8 cellular contexts compared by ENCODE assay signal in the genomic region with DNA sequence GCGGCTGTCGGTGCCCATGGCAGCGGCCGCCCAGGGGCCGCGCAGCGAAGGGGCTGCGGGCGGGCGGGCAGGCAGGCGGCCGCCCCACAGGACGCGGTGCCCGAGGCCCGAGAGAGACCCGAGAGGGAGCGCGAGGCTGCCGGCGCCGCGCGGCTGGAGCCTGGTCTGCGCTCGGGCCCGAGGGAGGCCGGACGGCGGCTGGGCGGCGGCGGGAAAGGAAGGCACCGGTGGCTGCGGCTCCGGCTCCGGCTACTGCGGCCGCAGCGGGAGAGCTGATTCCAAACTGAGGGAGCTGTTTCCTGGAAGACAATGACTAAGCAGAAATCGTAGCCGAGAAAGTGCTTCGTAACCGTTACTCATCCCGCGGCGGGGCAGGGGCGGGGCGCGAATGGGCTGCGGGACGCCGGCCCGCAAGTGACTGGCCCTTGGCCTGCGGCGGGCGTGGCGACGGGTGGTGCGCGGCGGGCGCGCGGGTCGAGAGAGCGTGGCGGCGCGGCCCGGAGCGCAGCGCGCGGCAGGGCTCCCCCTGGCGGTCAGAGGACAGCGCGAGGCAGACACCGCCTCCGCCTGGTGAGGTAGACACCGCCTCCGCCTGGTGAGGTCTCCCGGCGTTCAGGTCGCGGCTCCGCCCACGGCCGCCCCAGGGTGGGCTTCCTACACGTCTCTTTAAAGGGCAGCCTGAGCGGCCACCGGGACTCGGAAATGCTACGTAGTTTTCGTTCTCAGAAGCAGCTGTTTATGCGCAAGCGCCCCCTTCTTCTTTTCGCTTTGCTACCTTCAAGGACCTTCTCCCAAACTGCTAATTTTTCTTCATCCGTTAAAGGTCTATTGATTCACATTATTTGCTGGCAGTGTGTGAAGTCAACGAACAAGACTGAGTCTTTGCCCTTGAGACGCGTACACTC. TPM values are rescaled to one million over a fixed set of nuclear protein-coding genes. Genes with fewer than 3 reads are reported as not detected.
DNase-seq lines count a peak whose midpoint lies in the region; ATAC-seq and TF ChIP-seq lines count a peak whose summit lies in the region.

A gene with protein sequence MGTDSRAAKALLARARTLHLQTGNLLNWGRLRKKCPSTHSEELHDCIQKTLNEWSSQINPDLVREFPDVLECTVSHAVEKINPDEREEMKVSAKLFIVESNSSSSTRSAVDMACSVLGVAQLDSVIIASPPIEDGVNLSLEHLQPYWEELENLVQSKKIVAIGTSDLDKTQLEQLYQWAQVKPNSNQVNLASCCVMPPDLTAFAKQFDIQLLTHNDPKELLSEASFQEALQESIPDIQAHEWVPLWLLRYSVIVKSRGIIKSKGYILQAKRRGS (minus strand): TSS at position 285 of the 905 bp plus-strand sequence. CDS start 267 bp downstream, at position 18.

- peak within 1 kb of the TSS; percentile 44 for H3K27ac ChIP-seq in caudate nucleus (ENCODE audit: low read depth, low read length)
- peak within 1 kb of the TSS; percentile 64 to 97 (median 94) for H3K27ac ChIP-seq in spleen

- CTCF ChIA-PET in AG04449 (lab: Yijun Ruan, JAX) (interaction anchor here (0.6 to 2.6 kb wide), 43 partner anchors 9 to 433 kb away, joined by 3 to 49 read pairs (median 5); a partner anchor contains a TSS), WTC11 (lab: Charles Lee) (interaction anchor here (0.6 to 2.2 kb wide), 17 partner anchors 10 to 462 kb away, joined by 3 to 21 read pairs (median 4); a partner anchor contains a TSS)

- intact Hi-C loops in spleen (cut with DNase I; ENCODE audit: low total_unique reads) = no loop called here

- TF ChIP-seq CTCF in AG04449 (IDR thresholded peaks at IDR 0.05; ENCODE audit: insufficient read depth, low read length, missing control alignments) (peak; percentile 97), WTC11 (IDR thresholded peaks at IDR 0.05) (peak; percentile 86), spleen (IDR thresholded peaks at IDR 0.05 in 8 of 11, conservative IDR thresholded peaks at IDR 0.05 in 3 of 11) (peak; percentile 58 to 97 (median 96))

- H3K27me3 Mint-ChIP-seq in WTC11 (ENCODE audit: low read depth) = peaks cover 22% of the 10 kb centered on the region

- H3K9me3 Mint-ChIP-seq in WTC11 = no peaks in the 10 kb centered on the region

- H3K9me3 ChIP-seq in spleen = peaks cover 0 to 6% (median 2%) of the 10 kb centered on the region in 8 donors

- peak in 1 of 3 donors; percentile 42 for TF ChIP-seq POLR2A in spleen (IDR thresholded peaks at IDR 0.05)

- no peaks in the 10 kb centered on the region for H3K36me3 Mint-ChIP-seq in WTC11

- peak within 1 kb of the TSS; percentile 33; the same call in 1 of the 2 replicates for H3K27ac Mint-ChIP-seq in WTC11

- 0 to 1% (median 1%) methylated on average over 24 to 102 of the region's 102 CpGs for WGBS in spleen, 5 donors

- POLR2A ChIA-PET in AG04449 (lab: Yijun Ruan, JAX) (interaction anchor here (0.6 to 1.0 kb wide), 2 partner anchors 80 to 112 kb away, joined by 3 read pairs; no protein-coding TSS in a partner anchor), WTC11 (lab: Charles Lee) (interaction anchor here (2.1 kb wide), 1 partner anchor 30 kb away, joined by 8 read pairs; a partner anchor contains a TSS)

- H3K4me3 Mint-ChIP-seq in WTC11 = peak within 1 kb of the TSS; percentile 82

- peaks cover 27% of the 10 kb centered on the region for H3K4me1 Mint-ChIP-seq in WTC11

- no peaks in the 10 kb centered on the region for H3K27me3 ChIP-seq in spleen (replicated peaks in 1 of 7)

- peaks cover 9 to 51% (median 35%) of the 10 kb centered on the region in 6 donors for H3K4me1 ChIP-seq in spleen

- no peaks in the 10 kb centered on the region for H3K36me3 ChIP-seq in spleen

- H3K4me3 ChIP-seq in AG04449 (ENCODE audit: low read depth, low read length) (peak within 1 kb of the TSS; percentile 76), spleen (peak within 1 kb of the TSS; percentile 35 to 95 (median 87))

- ATAC-seq in GM18861 (IDR thresholded peaks at IDR 0.05; ENCODE audit: unreplicated experiment) (peak; percentile 87), HG03097 (IDR thresholded peaks at IDR 0.05; ENCODE audit: low FRiP score, unreplicated experiment) (peak; percentile 95), WTC11 (peak; percentile 93)

- DNase-seq in AG04449 (ENCODE audit: low read depth, low spot score) (peak; percentile 61), NCI-H2196 treated with DMSO at 0.1 percent for 48 hours (lab: John Stamatoyannopoulos, UW; ENCODE audit: unreplicated experiment) (peak; percentile 85), WTC11 (ENCODE audit: low spot score) (peak; percentile 93), caudate nucleus (lab: John Stamatoyannopoulos, UW) (peak in 60 of 61 donors; percentile 18 to 92 (median 80)), inferior parietal cortex (ENCODE audit: extremely low spot score) (peak; percentile 82), spleen (peak; percentile 99)

TF ChIP-seq in WTC11, 78 proteins besides CTCF, POLR2A, EP300 and RAD21 (continues in another document):
- TF ChIP-seq, protein P1, sequence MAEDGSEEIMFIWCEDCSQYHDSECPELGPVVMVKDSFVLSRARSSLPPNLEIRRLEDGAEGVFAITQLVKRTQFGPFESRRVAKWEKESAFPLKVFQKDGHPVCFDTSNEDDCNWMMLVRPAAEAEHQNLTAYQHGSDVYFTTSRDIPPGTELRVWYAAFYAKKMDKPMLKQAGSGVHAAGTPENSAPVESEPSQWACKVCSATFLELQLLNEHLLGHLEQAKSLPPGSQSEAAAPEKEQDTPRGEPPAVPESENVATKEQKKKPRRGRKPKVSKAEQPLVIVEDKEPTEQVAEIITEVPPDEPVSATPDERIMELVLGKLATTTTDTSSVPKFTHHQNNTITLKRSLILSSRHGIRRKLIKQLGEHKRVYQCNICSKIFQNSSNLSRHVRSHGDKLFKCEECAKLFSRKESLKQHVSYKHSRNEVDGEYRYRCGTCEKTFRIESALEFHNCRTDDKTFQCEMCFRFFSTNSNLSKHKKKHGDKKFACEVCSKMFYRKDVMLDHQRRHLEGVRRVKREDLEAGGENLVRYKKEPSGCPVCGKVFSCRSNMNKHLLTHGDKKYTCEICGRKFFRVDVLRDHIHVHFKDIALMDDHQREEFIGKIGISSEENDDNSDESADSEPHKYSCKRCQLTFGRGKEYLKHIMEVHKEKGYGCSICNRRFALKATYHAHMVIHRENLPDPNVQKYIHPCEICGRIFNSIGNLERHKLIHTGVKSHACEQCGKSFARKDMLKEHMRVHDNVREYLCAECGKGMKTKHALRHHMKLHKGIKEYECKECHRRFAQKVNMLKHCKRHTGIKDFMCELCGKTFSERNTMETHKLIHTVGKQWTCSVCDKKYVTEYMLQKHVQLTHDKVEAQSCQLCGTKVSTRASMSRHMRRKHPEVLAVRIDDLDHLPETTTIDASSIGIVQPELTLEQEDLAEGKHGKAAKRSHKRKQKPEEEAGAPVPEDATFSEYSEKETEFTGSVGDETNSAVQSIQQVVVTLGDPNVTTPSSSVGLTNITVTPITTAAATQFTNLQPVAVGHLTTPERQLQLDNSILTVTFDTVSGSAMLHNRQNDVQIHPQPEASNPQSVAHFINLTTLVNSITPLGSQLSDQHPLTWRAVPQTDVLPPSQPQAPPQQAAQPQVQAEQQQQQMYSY (CRISPR knock-in tag; IDR thresholded peaks at IDR 0.05) = no peak
- TF ChIP-seq, protein P2, sequence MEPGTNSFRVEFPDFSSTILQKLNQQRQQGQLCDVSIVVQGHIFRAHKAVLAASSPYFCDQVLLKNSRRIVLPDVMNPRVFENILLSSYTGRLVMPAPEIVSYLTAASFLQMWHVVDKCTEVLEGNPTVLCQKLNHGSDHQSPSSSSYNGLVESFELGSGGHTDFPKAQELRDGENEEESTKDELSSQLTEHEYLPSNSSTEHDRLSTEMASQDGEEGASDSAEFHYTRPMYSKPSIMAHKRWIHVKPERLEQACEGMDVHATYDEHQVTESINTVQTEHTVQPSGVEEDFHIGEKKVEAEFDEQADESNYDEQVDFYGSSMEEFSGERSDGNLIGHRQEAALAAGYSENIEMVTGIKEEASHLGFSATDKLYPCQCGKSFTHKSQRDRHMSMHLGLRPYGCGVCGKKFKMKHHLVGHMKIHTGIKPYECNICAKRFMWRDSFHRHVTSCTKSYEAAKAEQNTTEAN (CRISPR knock-in tag; IDR thresholded peaks at IDR 0.05) = no peak
- TF ChIP-seq FOXJ3 (CRISPR knock-in tag; IDR thresholded peaks at IDR 0.05; ENCODE audit: borderline replicate concordance) (no peak), MXD4 (CRISPR knock-in tag; IDR thresholded peaks at IDR 0.05; ENCODE audit: borderline replicate concordance) (no peak), EMX1 (CRISPR knock-in tag; IDR thresholded peaks at IDR 0.05) (no peak), ZNF423 (CRISPR knock-in tag; IDR thresholded peaks at IDR 0.05) (peak; percentile 98), TCF7 (CRISPR knock-in tag; IDR thresholded peaks at IDR 0.05; ENCODE audit: low read depth) (0 out of 2 replicates have a peak, but pooled peaks have one; percentile 13), GTF2I (CRISPR knock-in tag; conservative IDR thresholded peaks at IDR 0.05) (no peak), SMAD3 (CRISPR knock-in tag; IDR thresholded peaks at IDR 0.05; ENCODE audit: borderline replicate concordance) (0 out of 2 replicates have a peak, but pooled peaks have one; percentile 43), GABPB1 (CRISPR knock-in tag; IDR thresholded peaks at IDR 0.05) (peak; percentile 66; the same call in 1 of the 2 replicates), ZBTB21 (CRISPR knock-in tag; IDR thresholded peaks at IDR 0.05; ENCODE audit: borderline replicate concordance) (no peak), ZNF317 (CRISPR knock-in tag; IDR thresholded peaks at IDR 0.05; ENCODE audit: borderline replicate concordance, low read depth) (no peak), NFYB (CRISPR knock-in tag; conservative IDR thresholded peaks at IDR 0.05; ENCODE audit: low read depth) (no peak)
- TF ChIP-seq, protein P3, sequence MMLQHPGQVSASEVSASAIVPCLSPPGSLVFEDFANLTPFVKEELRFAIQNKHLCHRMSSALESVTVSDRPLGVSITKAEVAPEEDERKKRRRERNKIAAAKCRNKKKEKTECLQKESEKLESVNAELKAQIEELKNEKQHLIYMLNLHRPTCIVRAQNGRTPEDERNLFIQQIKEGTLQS (CRISPR knock-in tag; conservative IDR thresholded peaks at IDR 0.05) = no peak
- TF ChIP-seq, protein P4, sequence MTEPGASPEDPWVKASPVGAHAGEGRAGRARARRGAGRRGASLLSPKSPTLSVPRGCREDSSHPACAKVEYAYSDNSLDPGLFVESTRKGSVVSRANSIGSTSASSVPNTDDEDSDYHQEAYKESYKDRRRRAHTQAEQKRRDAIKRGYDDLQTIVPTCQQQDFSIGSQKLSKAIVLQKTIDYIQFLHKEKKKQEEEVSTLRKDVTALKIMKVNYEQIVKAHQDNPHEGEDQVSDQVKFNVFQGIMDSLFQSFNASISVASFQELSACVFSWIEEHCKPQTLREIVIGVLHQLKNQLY (CRISPR knock-in tag; IDR thresholded peaks at IDR 0.05) = no peak

RNA-seq across cellular contexts. Expression of the gene that starts here (rescaled TPM):
- total RNA-seq in WTC11 (2021) = 10.8 to 14.1 TPM (median 11.5 TPM) in 3 replicates
- total RNA-seq in spleen = 10 to 100 TPM; 14.0 to 23.3 (median 19.5) TPM
- polyA plus RNA-seq in spleen = 1 to 10 TPM; 3.6 to 5.4 (median 3.9) TPM

Comparison
In these comparisons a context has a peak if more than half of its experiments do, and no peak if none do; other contexts are left out.
1. Peak in every context shown above with its lines: DNase-seq, ATAC-seq, H3K4me3 ChIP-seq and H3K27ac ChIP-seq.